29 cellular contexts compared by ENCODE assay signal in the genomic region with DNA sequence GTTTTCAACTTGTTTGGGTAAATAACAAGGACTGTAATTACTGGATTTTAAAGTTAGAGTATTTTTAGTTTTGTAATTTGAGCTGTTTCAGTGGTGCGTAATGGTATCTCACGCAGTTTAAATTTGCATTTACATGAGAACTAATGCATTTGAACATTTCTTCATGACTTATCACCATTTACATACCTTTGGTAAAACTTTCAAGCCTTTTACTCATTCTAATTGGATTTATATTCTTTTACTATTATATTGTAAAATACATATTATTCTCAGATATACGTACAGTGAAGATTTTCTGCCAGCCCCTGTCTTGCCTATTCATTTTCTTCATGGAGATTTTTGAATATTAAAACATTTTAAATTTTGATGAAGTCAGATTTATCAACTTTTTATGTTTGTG.
"Had no signal": no experiment of that assay in that cellular context is flagged by ENCODE, and none has a peak within 500 bp of the region (broad histone marks: within the 10 kb centered on the region; RNA-seq: fewer than 3 reads in every experiment).

No MANE protein-coding gene starts in this region.

- H3K4me3 Mint-ChIP-seq: dendritic cell treated with granulocyte-macrophage colony-stimulating factor and Interleukin-4, amounts not matched to agents 40 ng/mL and 50 ng/mL, for 4 days; effector memory CD8-positive, alpha-beta T cell; endodermal cell had no signal

- H3K4me1 ChIP-seq: colonic mucosa, esophagus muscularis mucosa, esophagus squamous epithelium, foreskin keratinocyte, gastrocnemius medialis, gastroesophageal sphincter, heart left ventricle, heart right ventricle had no signal

- H3K27me3 ChIP-seq: colonic mucosa, esophagus muscularis mucosa, esophagus squamous epithelium, foreskin keratinocyte, gastrocnemius medialis, gastroesophageal sphincter, heart left ventricle, heart right ventricle, hepatocyte had no signal

- H2AFZ ChIP-seq: hepatocyte had no signal

- H3K4me3 ChIP-seq: colonic mucosa, coronary artery, dorsolateral prefrontal cortex, esophagus muscularis mucosa, esophagus squamous epithelium, gastrocnemius medialis, gastroesophageal sphincter, heart left ventricle, heart right ventricle, hepatocyte had no signal

- DNase-seq: colonic mucosa; cortex of kidney; dermis blood vessel endothelial cell; dorsolateral prefrontal cortex; effector CD4-positive, alpha-beta T cell; effector CD8-positive, alpha-beta T cell; effector memory CD4-positive, alpha-beta T cell; effector memory CD8-positive, alpha-beta T cell; endodermal cell; erythroblast; esophagus squamous epithelium; foreskin fibroblast; foreskin keratinocyte; foreskin melanocyte; gastrocnemius medialis; glutamatergic neuron; head of caudate nucleus; heart left ventricle; heart right ventricle had no signal

- H3K27ac Mint-ChIP-seq: dendritic cell treated with granulocyte-macrophage colony-stimulating factor and Interleukin-4, amounts not matched to agents 40 ng/mL and 50 ng/mL, for 4 days; effector memory CD8-positive, alpha-beta T cell; endodermal cell had no signal

- H3K36me3 ChIP-seq: colonic mucosa, esophagus muscularis mucosa, esophagus squamous epithelium, gastrocnemius medialis, gastroesophageal sphincter, heart left ventricle, heart right ventricle had no signal

- H3K79me2 ChIP-seq: hepatocyte had no signal

- H3K27me3 Mint-ChIP-seq: dendritic cell treated with granulocyte-macrophage colony-stimulating factor and Interleukin-4, amounts not matched to agents 40 ng/mL and 50 ng/mL, for 4 days; effector memory CD8-positive, alpha-beta T cell had no signal

- H3K27ac ChIP-seq: colonic mucosa, coronary artery, dorsolateral prefrontal cortex, epithelial cell of prostate, esophagus muscularis mucosa, esophagus squamous epithelium, foreskin keratinocyte, gastrocnemius medialis, gastroesophageal sphincter, heart left ventricle, heart right ventricle, hepatocyte had no signal

- ATAC-seq: effector memory CD8-positive, alpha-beta T cell; esophagus mucosa; foreskin keratinocyte; gastrocnemius medialis; gastroesophageal sphincter; heart left ventricle; heart right ventricle had no signal

- H3K4me2 ChIP-seq: hepatocyte had no signal

- FAIRE-seq: colon, endometrium, endothelial cell of umbilical vein had no signal

- H3K9me3 Mint-ChIP-seq: effector memory CD8-positive, alpha-beta T cell had no signal
